Comparison of ENCODE assay signal across 18 cellular contexts in the genomic region with DNA sequence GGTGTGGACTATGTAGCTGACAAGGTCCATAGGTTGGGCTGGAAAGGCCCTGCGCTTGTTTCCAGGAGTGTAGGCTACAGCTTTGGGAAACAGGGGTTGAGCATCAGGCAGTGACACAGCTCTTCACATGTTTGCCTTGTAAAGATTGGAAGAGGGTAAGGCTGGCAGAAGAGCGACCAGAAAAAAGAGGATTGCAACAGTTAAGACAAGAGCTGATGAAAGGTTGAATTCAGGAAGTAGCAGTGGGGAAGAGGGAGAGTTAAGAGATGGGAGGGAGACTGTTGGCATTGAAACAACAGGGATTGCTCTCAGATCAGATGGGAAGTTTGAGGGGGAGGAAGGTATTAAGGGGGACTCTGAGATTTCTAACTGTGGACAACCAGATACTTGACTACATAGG.
"Had no signal": no experiment of that assay in that cellular context is flagged by ENCODE, and none has a peak within 500 bp of the region (broad histone marks: within the 10 kb centered on the region; RNA-seq: fewer than 3 reads in every experiment).

No MANE protein-coding gene starts in this region.

- ATAC-seq: activated CD8-positive, alpha-beta memory T cell treated with anti-CD3 and anti-CD28 coated beads, Interleukin-2, amount 10 ng/mL, durations not matched to agents 7 days and 5 days; activated T-helper 17 cell treated with anti-CD3 and anti-CD28 coated beads, Interleukin-2, amount 50 U/mL, for 72 hours; body of pancreas; foreskin keratinocyte; left lobe of liver; stimulated activated naive CD8-positive, alpha-beta T cell treated with anti-CD3 and anti-CD28 coated beads, Interleukin-15, Interleukin-2, amounts not matched to agents 100 U/mL and 50 U/mL, for 24 hours had no signal

- H3K4me3 ChIP-seq: body of pancreas, dorsolateral prefrontal cortex, lung, suprapubic skin, transverse colon, uterus had no signal

- H3K4me1 ChIP-seq: foreskin keratinocyte had no signal

- H3K36me3 ChIP-seq: suprapubic skin, transverse colon, uterus had no signal

- H3K9me3 ChIP-seq: body of pancreas, suprapubic skin, transverse colon, uterus had no signal

- DNase-seq: activated CD4-positive, alpha-beta memory T cell treated with anti-CD3 and anti-CD28 coated beads, Interleukin-2, amount 10 ng/mL, durations not matched to agents 7 days and 5 days; activated CD4-positive, alpha-beta T cell treated with anti-CD3 and anti-CD28 coated beads for 48 hours; activated CD4-positive, CD25-positive, alpha-beta regulatory T cell; activated CD8-positive, alpha-beta memory T cell treated with anti-CD3 and anti-CD28 coated beads, Interleukin-2, amount 10 ng/mL, durations not matched to agents 7 days and 5 days; activated naive CD4-positive, alpha-beta T cell; activated naive CD8-positive, alpha-beta T cell treated with anti-CD3 and anti-CD28 coated beads for 36 hours; body of pancreas; caudate nucleus; dorsolateral prefrontal cortex; foreskin keratinocyte; occipital lobe; stimulated activated naive CD8-positive, alpha-beta T cell treated with anti-CD3 and anti-CD28 coated beads, Interleukin-15, Interleukin-2, amounts not matched to agents 100 U/mL and 50 U/mL, for 24 hours; transverse colon; uterus had no signal

- H3K27ac ChIP-seq: dorsolateral prefrontal cortex, foreskin keratinocyte, suprapubic skin, transverse colon had no signal

- H3K27me3 ChIP-seq: body of pancreas, suprapubic skin, transverse colon, uterus had no signal
